ENCODE assay signal across 10 cellular contexts in genomic region chr3:188205992-188206416, GRCh38. TPM values are rescaled to one million over a fixed set of nuclear protein-coding genes. Genes with fewer than 3 reads are reported as not detected.
A peak's percentile ranks its signal among the peaks of the same experiment; 100 is the strongest.
DNase-seq lines count a peak whose midpoint lies in the region; FAIRE-seq and TF ChIP-seq lines count a peak whose summit lies in the region.
"Had no signal": no experiment of that assay in that cellular context is flagged by ENCODE, and none has a peak within 500 bp of the region (broad histone marks: within the 10 kb centered on the region; RNA-seq: fewer than 3 reads in every experiment).

No MANE protein-coding gene starts in this region.

- CTCF ChIA-PET in Calu3 (lab: Charles Lee) = interaction anchor here (0.8 to 1.6 kb wide), 2 partner anchors 38 to 40 kb away, joined by 3 to 4 read pairs; no protein-coding TSS in a partner anchor

- H3K36me3 Mint-ChIP-seq in Calu3 (ENCODE audit: insufficient read depth, unreplicated experiment) (peaks cover 15% of the 10 kb centered on the region), osteocyte (ENCODE audit: unreplicated experiment) (peaks cover 11% of the 10 kb centered on the region)

- no peak overlapping the region for H3K27ac Mint-ChIP-seq in Calu3 (ENCODE audit: unreplicated experiment)
- no peak overlapping the region for H3K27ac Mint-ChIP-seq in osteocyte (ENCODE audit: unreplicated experiment)
- H3K27ac Mint-ChIP-seq: activated T-cell treated with anti-CD3 and anti-CD28 coated beads, Interleukin-2, amount 50 U/mL, for 24 hours had no signal

- no peak for FAIRE-seq in GM12892 (lab: Jason Lieb, UNC)

- peak; percentile 47 for TF ChIP-seq CTCF in Calu3 (IDR thresholded peaks at IDR 0.05; ENCODE audit: unreplicated experiment)
- peak; percentile 14; the same call in 1 of the 2 replicates for TF ChIP-seq CTCF in LNCaP clone FGC (IDR thresholded peaks at IDR 0.05; ENCODE audit: control insufficient read depth, extremely low read depth, insufficient read depth)
- TF ChIP-seq CTCF in osteocyte (IDR thresholded peaks at IDR 0.05) = peak; percentile 11

- H3K4me3 ChIP-seq in LNCaP clone FGC (ENCODE audit: low read depth, low read length) = no peak overlapping the region
- H3K4me3 ChIP-seq: cardiac muscle cell had no signal

- H3K4me3 Mint-ChIP-seq in Calu3 (ENCODE audit: low read depth, unreplicated experiment) (no peak overlapping the region), osteocyte (ENCODE audit: unreplicated experiment) (no peak overlapping the region)
- H3K4me3 Mint-ChIP-seq: activated T-cell treated with anti-CD3 and anti-CD28 coated beads, Interleukin-2, amount 50 U/mL, for 24 hours had no signal

- H3K4me1 Mint-ChIP-seq in Calu3 (ENCODE audit: low read depth, unreplicated experiment) (peaks cover 39% of the 10 kb centered on the region), osteocyte (ENCODE audit: unreplicated experiment) (peaks cover 46% of the 10 kb centered on the region)

- intact Hi-C loops in Calu3 (cut with micrococcal nuclease; ENCODE audit: unreplicated experiment) = no loop called here

- no peaks in the 10 kb centered on the region for H3K9me3 Mint-ChIP-seq in Calu3 (ENCODE audit: low read depth, unreplicated experiment)
- H3K9me3 Mint-ChIP-seq in osteocyte (ENCODE audit: unreplicated experiment) = no peaks in the 10 kb centered on the region
- H3K9me3 Mint-ChIP-seq: activated T-cell treated with anti-CD3 and anti-CD28 coated beads, Interleukin-2, amount 50 U/mL, for 24 hours had no signal

- BruUV-seq in Calu3 (replicated peaks; lab: Mats Ljungman, UMichigan) = no TSS peak

- DNase-seq in Calu3 (peak; percentile 35), LNCaP clone FGC (ENCODE audit: low read depth) (no peak), cerebellar cortex (ENCODE audit: low spot score) (peak; percentile 29), osteocyte (ENCODE audit: extremely low spot score, unreplicated experiment) (no peak), amniotic stem cell (lab: John Stamatoyannopoulos, UW) (no peak), GM12892 (ENCODE audit: insufficient read length) (no peak), SIG-M5 treated with dmso at 0.1 percent for 504 hours (lab: John Stamatoyannopoulos, UW; ENCODE audit: unreplicated experiment) (no peak), NCI-H1417 (lab: John Stamatoyannopoulos, UW) (no peak)
- DNase-seq: activated T-cell treated with anti-CD3 and anti-CD28 coated beads, Interleukin-2, amount 50 U/mL, for 24 hours had no signal

- no peak for TF ChIP-seq POLR2A in GM12892 (IDR thresholded peaks at IDR 0.05; ENCODE audit: low read depth, low read length)

- H3K27me3 Mint-ChIP-seq in Calu3 (ENCODE audit: unreplicated experiment) (no peaks in the 10 kb centered on the region), osteocyte (ENCODE audit: unreplicated experiment) (no peaks in the 10 kb centered on the region)
- H3K27me3 Mint-ChIP-seq: activated T-cell treated with anti-CD3 and anti-CD28 coated beads, Interleukin-2, amount 50 U/mL, for 24 hours had no signal

RNA-seq across cellular contexts. Expression of gene LPP, which starts 52.0 kb away (rescaled TPM):
- total RNA-seq in Calu3 (2022) = 219 and 264 TPM in 2 replicates
- 184 and 187 TPM in 2 replicates for total RNA-seq in osteocyte
- 0.02 TPM for polyA plus RNA-seq in GM12892 (2012; ENCODE audit: missing spikeins)

Comparison
In these comparisons a context has a peak if more than half of its experiments do, and no peak if none do; other contexts are left out.
1. DNase-seq: peak in Calu3 (single experiment) and cerebellar cortex (single experiment); none in LNCaP clone FGC (single experiment), osteocyte (single experiment), amniotic stem cell (single experiment), GM12892 (single experiment), SIG-M5 treated with dmso at 0.1 percent for 504 hours (single experiment) and NCI-H1417 (0 of 3).
2. Peak in every context shown above with its lines, with median percentiles within 50 percentile points of each other: CTCF ChIP-seq.